ENCODE assay signal across 11 cellular contexts in genomic region chr2:101828267-101829017, GRCh38.
DNase-seq lines count a peak whose midpoint lies in the region; ATAC-seq and TF ChIP-seq lines count a peak whose summit lies in the region.
"Had no signal": no experiment of that assay in that cellular context is flagged by ENCODE, and none has a peak within 500 bp of the region (broad histone marks: within the 10 kb centered on the region; RNA-seq: fewer than 3 reads in every experiment).

No MANE protein-coding gene starts in this region.

- ATAC-seq in Right ventricle myocardium inferior = peak; percentile 22
- peak; percentile 30 to 49 (median 38) for ATAC-seq in heart left ventricle
- ATAC-seq in upper lobe of left lung (ENCODE audit: low FRiP score in 2 of 2) = peak; percentile 18 to 28
- no peak for ATAC-seq in GM21825 (IDR thresholded peaks at IDR 0.05; ENCODE audit: unreplicated experiment)
- ATAC-seq: sciatic nerve had no signal

- no peaks in the 10 kb centered on the region for H3K9me3 Mint-ChIP-seq in activated T-helper 1 cell treated with anti-CD3 and anti-CD28 coated beads, Interleukin-12 subunit alpha, Interleukin-12 subunit beta, Interleukin-2, Interleukin-4 antibody, amounts not matched to agents 30 ng/mL and 10 ng/mL and 1 ng/mL, durations not matched to agents 14 hours and 24 hours and 36 hours

- H3K4me1 ChIP-seq in heart left ventricle (peaks cover 9 to 73% (median 63%) of the 10 kb centered on the region in 12 donors), upper lobe of left lung (peaks cover 25 to 35% (median 31%) of the 10 kb centered on the region in 4 donors), Peyer's patch (peaks cover 0 to 21% (median 0%) of the 10 kb centered on the region in 4 donors), colonic mucosa (no peaks in the 10 kb centered on the region)

- H3K36me3 ChIP-seq in heart left ventricle (peaks cover 0 to 79% (median 57%) of the 10 kb centered on the region in 9 donors), upper lobe of left lung (peaks cover 0 to 30% (median 3%) of the 10 kb centered on the region in 4 donors), Peyer's patch (peaks cover 0 to 6% (median 0%) of the 10 kb centered on the region in 3 donors), colonic mucosa (no peaks in the 10 kb centered on the region)

- TF ChIP-seq POLR2A in heart left ventricle (IDR thresholded peaks at IDR 0.05) (no peak), upper lobe of left lung (IDR thresholded peaks at IDR 0.05) (no peak), Peyer's patch (IDR thresholded peaks at IDR 0.05) (no peak)

- peak overlapping the region; percentile 77 for H3K27ac Mint-ChIP-seq in activated T-helper 1 cell treated with anti-CD3 and anti-CD28 coated beads, Interleukin-12 subunit alpha, Interleukin-12 subunit beta, Interleukin-2, Interleukin-4 antibody, amounts not matched to agents 30 ng/mL and 10 ng/mL and 1 ng/mL, durations not matched to agents 14 hours and 24 hours and 36 hours
- H3K27ac Mint-ChIP-seq: dendritic cell treated with granulocyte-macrophage colony-stimulating factor and Interleukin-4, amounts not matched to agents 40 ng/mL and 50 ng/mL, for 4 days had no signal

- peaks cover 22% of the 10 kb centered on the region for H3K36me3 Mint-ChIP-seq in activated T-helper 1 cell treated with anti-CD3 and anti-CD28 coated beads, Interleukin-12 subunit alpha, Interleukin-12 subunit beta, Interleukin-2, Interleukin-4 antibody, amounts not matched to agents 30 ng/mL and 10 ng/mL and 1 ng/mL, durations not matched to agents 14 hours and 24 hours and 36 hours (ENCODE audit: low read depth)

- H3K4me3 ChIP-seq in heart left ventricle = no peak overlapping the region
- no peak overlapping the region for H3K4me3 ChIP-seq in upper lobe of left lung
- H3K4me3 ChIP-seq in Peyer's patch = no peak overlapping the region
- H3K4me3 ChIP-seq in colonic mucosa = no peak overlapping the region

- peak overlapping the region; percentile 19 for H3K4me3 Mint-ChIP-seq in activated T-helper 1 cell treated with anti-CD3 and anti-CD28 coated beads, Interleukin-12 subunit alpha, Interleukin-12 subunit beta, Interleukin-2, Interleukin-4 antibody, amounts not matched to agents 30 ng/mL and 10 ng/mL and 1 ng/mL, durations not matched to agents 14 hours and 24 hours and 36 hours
- H3K4me3 Mint-ChIP-seq: dendritic cell treated with granulocyte-macrophage colony-stimulating factor and Interleukin-4, amounts not matched to agents 40 ng/mL and 50 ng/mL, for 4 days had no signal

- intact Hi-C loops in Right ventricle myocardium inferior (cut with DNase I) (no loop called here), cardiac septum (cut with DNase I) (loop anchor here (5.0 kb wide), 1 partner anchor 271 kb away; no protein-coding TSS in a partner anchor), heart left ventricle (cut with DNase I) (loop anchor here in 5 of 10 donors (1.0 to 10.0 kb wide), 5 partner anchors 36 to 131 kb away; partner anchors contain the start of gene MAP4K4 (in 1 of the 5)), colonic mucosa (cut with DNase I) (loop anchor here (10.0 kb wide), 1 partner anchor 134 kb away; the partner anchor contains the start of gene MAP4K4)
- intact Hi-C loops in activated T-helper 1 cell treated with anti-CD3 and anti-CD28 coated beads, Interleukin-12 subunit alpha, Interleukin-12 subunit beta, Interleukin-2, Interleukin-4 antibody, amounts not matched to agents 30 ng/mL and 10 ng/mL and 1 ng/mL, durations not matched to agents 14 hours and 24 hours and 36 hours (cut with micrococcal nuclease) = loop anchor here (5.0 kb wide), 2 partner anchors 111 to 251 kb away; no protein-coding TSS in a partner anchor

- TF ChIP-seq EP300 in upper lobe of left lung (IDR thresholded peaks at IDR 0.05) = peak in 1 of 4 donors; percentile 39

- DNase-seq in Right ventricle myocardium inferior (ENCODE audit: missing footprints) (no peak), cardiac septum (ENCODE audit: low spot score) (no peak), heart left ventricle (no peak), upper lobe of left lung (no peak), Peyer's patch (no peak), colonic mucosa (no peak)
- DNase-seq in activated T-helper 1 cell treated with anti-CD3 and anti-CD28 coated beads, Interleukin-12 subunit alpha, Interleukin-12 subunit beta, Interleukin-2, Interleukin-4 antibody, amounts not matched to agents 30 ng/mL and 10 ng/mL and 1 ng/mL, durations not matched to agents 14 hours and 24 hours and 36 hours (ENCODE audit: low spot score) = no peak
- DNase-seq: NCI-H82 had no signal

- no peak overlapping the region for H3K9ac ChIP-seq in colonic mucosa (ENCODE audit: low read depth in 2 of 2, low read length in 2 of 2)

- 38 to 48% (median 39%) methylated on average over 8 of the region's 8 CpGs for WGBS in heart left ventricle, 4 donors
- 51 to 52% methylated on average over 8 of the region's 8 CpGs for WGBS in upper lobe of left lung, 2 donors

- TF ChIP-seq CTCF in heart left ventricle (IDR thresholded peaks at IDR 0.05) (no peak), upper lobe of left lung (IDR thresholded peaks at IDR 0.05) (no peak), Peyer's patch (IDR thresholded peaks at IDR 0.05) (no peak), colonic mucosa (IDR thresholded peaks at IDR 0.05) (no peak)

- no peaks in the 10 kb centered on the region for H3K27me3 ChIP-seq in heart left ventricle
- no peaks in the 10 kb centered on the region for H3K27me3 ChIP-seq in upper lobe of left lung
- H3K27me3 ChIP-seq in Peyer's patch = no peaks in the 10 kb centered on the region
- no peaks in the 10 kb centered on the region for H3K27me3 ChIP-seq in colonic mucosa

- H3K27me3 Mint-ChIP-seq in activated T-helper 1 cell treated with anti-CD3 and anti-CD28 coated beads, Interleukin-12 subunit alpha, Interleukin-12 subunit beta, Interleukin-2, Interleukin-4 antibody, amounts not matched to agents 30 ng/mL and 10 ng/mL and 1 ng/mL, durations not matched to agents 14 hours and 24 hours and 36 hours (ENCODE audit: insufficient read depth) = no peaks in the 10 kb centered on the region
- H3K27me3 Mint-ChIP-seq: dendritic cell treated with granulocyte-macrophage colony-stimulating factor and Interleukin-4, amounts not matched to agents 40 ng/mL and 50 ng/mL, for 4 days had no signal

- H3K9me3 ChIP-seq in heart left ventricle = no peaks in the 10 kb centered on the region
- H3K9me3 ChIP-seq in upper lobe of left lung = no peaks in the 10 kb centered on the region
- H3K9me3 ChIP-seq in Peyer's patch = no peaks in the 10 kb centered on the region
- H3K9me3 ChIP-seq in colonic mucosa = no peaks in the 10 kb centered on the region

- H3K4me1 Mint-ChIP-seq in activated T-helper 1 cell treated with anti-CD3 and anti-CD28 coated beads, Interleukin-12 subunit alpha, Interleukin-12 subunit beta, Interleukin-2, Interleukin-4 antibody, amounts not matched to agents 30 ng/mL and 10 ng/mL and 1 ng/mL, durations not matched to agents 14 hours and 24 hours and 36 hours (ENCODE audit: low read depth) = peaks cover 74% of the 10 kb centered on the region

- H3K27ac ChIP-seq in heart left ventricle (peak overlapping the region in 11 of 12 donors; percentile 18 to 78 (median 65)), upper lobe of left lung (peak overlapping the region in 2 of 4 donors; percentile 14 to 17), Peyer's patch (no peak overlapping the region), colonic mucosa (no peak overlapping the region)

Comparison
In these comparisons a context has a peak if more than half of its experiments do, and no peak if none do; other contexts are left out.
1. H3K27ac ChIP-seq: peak in heart left ventricle (11 of 12); none in Peyer's patch (0 of 4) and colonic mucosa (single experiment).